In the genomic region with DNA sequence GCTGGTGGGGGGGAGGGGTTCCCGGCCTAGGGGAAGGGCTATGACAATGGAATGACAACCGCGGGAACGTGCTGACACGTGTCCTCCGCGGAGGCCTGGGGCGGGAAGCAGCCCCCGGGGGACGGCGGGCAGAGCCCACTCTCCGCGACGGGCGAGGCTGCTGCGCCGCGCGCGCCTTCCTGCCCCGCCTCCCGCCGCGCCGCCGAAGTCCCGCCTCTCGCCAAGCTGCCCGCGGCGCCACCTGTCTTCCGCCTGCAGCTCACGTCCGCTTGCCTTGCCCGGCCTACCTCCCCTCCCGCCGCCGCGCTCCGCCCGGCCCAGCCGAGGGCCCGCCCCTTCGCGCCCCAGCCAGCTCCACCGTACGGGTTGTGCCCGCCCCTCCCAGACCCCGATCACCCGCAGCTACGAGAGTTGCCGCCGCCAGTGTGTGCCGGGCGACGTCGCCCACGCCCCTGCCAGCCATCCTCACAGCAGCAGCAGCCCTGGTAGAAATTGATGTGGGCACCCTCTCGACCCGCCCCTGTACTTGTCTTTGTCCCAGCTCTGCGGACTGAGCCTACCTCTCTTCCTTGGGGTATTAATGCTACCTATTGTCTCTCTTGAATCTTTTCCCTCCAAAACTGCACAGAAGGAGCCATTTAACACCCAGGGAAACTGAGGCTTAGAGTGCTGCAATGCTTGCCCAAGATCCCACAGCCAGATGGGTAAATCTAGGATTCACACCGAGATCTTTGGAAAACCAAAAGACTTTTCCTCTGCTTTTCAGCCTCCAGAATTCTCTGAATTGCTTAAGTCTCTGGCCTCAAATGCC, we compare ENCODE assay signal across 8 cellular contexts. TPM values are rescaled to one million over a fixed set of nuclear protein-coding genes. Genes with fewer than 3 reads are reported as not detected.
DNase-seq lines count a peak whose midpoint lies in the region; ATAC-seq, FAIRE-seq and TF ChIP-seq lines count a peak whose summit lies in the region.

TSS of gene PARP16 (minus strand) at position 180 of the 811 bp plus-strand sequence. CDS start 457 bp downstream, outside the sequence.

- TF ChIP-seq POLR2A in GM18951 (IDR thresholded peaks at IDR 0.05; ENCODE audit: extremely low read depth, insufficient read depth, insufficient read length): peak; percentile 80

- no peak for FAIRE-seq in bronchial epithelial cell (lab: Jason Lieb, UNC)

- in situ Hi-C loops in GM18951 (cut with MboI; ENCODE audit: low sequenced_read_pairs, unreplicated experiment): loop anchor here (10.0 to 25.0 kb wide), 2 partner anchors 92 to 250 kb away; partner anchors contain the start of genes MTFMT and SLC51B

- DNase-seq in AG09309 (ENCODE audit: low read depth) (no peak), NCI-H2227 treated with DMSO at 0.1 percent for 48 hours (lab: John Stamatoyannopoulos, UW) (peak; percentile 85), bronchial epithelial cell (ENCODE audit: low read depth) (peak; percentile 70), iris pigment epithelial cell (ENCODE audit: low read depth) (peak; percentile 86)
- DNase-seq in stimulated activated CD4-positive, alpha-beta T cell treated with anti-CD3 and anti-CD28 coated beads, Interleukin-12 subunit alpha, Interleukin-12 subunit beta, amount 100 ng/mL, for 4 hours: peak; percentile 92

- peak; percentile 22 for TF ChIP-seq CTCF in AG09309 (IDR thresholded peaks at IDR 0.05; ENCODE audit: control insufficient read depth, insufficient read depth, low read depth, low read length, missing control alignments)
- TF ChIP-seq CTCF in WI38 (IDR thresholded peaks at IDR 0.05; ENCODE audit: low read depth, low read length): 0 out of 2 replicates have a peak, but pooled peaks have one; percentile 3
- peak; percentile 48 for TF ChIP-seq CTCF in bronchial epithelial cell (IDR thresholded peaks at IDR 0.05; ENCODE audit: insufficient read depth, low read length, severe bottlenecking)

- no peaks in the 10 kb centered on the region for H3K36me3 ChIP-seq in bronchial epithelial cell (ENCODE audit: control insufficient read depth, insufficient read depth, low read length)

- H3K4me3 ChIP-seq in AG09309 (ENCODE audit: control insufficient read depth, low read depth, low read length) (peak within 1 kb of the TSS; percentile 83), WI38 (ENCODE audit: low read depth, low read length) (peak within 1 kb of the TSS; percentile 63), bronchial epithelial cell (ENCODE audit: low read depth, low read length) (peak within 1 kb of the TSS; percentile 71)

- peak; percentile 88 for ATAC-seq in HG03159 (IDR thresholded peaks at IDR 0.05; ENCODE audit: unreplicated experiment)

- H3K27me3 ChIP-seq in bronchial epithelial cell (ENCODE audit: control insufficient read depth, insufficient read depth, low read length): no peaks in the 10 kb centered on the region

RNA-seq across cellular contexts. Expression of gene PARP16, which starts in this region (rescaled TPM):
- 1.5 and 2.1 TPM in 2 replicates for total RNA-seq in bronchial epithelial cell
